19 cellular contexts compared by ENCODE assay signal in the genomic region with DNA sequence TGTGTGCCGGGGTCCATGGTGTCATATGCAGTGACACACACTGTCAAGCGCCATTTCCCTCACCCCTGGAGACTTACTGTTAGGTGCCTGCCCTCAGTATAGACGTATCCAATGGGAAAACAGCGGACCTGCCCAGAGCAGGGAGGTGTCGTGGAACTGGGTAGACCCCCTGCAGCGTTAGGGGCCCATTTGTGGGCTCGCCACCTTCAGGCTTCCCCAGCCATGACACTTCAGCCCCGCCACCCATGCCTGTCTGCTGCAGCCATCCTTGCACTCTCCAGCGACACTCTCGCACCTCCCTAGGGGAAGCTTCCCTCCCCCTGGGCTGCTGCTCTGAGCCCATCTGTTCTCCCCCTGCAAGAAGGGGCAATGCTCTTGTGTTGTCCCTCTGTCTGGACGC. TPM values are rescaled to one million over a fixed set of nuclear protein-coding genes. Genes with fewer than 3 reads are reported as not detected.
DNase-seq lines count a peak whose midpoint lies in the region; ATAC-seq and TF ChIP-seq lines count a peak whose summit lies in the region.
"Had no signal": no experiment of that assay in that cellular context is flagged by ENCODE, and none has a peak within 500 bp of the region (broad histone marks: within the 10 kb centered on the region; RNA-seq: fewer than 3 reads in every experiment).

No MANE protein-coding gene starts in this region.

- BruUV-seq in HCT116 (replicated peaks; lab: Mats Ljungman, UMichigan) = TSS peak; percentile 12

- TF ChIP-seq CTCF in DND-41 (IDR thresholded peaks at IDR 0.05; ENCODE audit: borderline replicate concordance, extremely low read depth, low read length, poor library complexity, severe bottlenecking) (peak; percentile 15), HCT116 (IDR thresholded peaks at IDR 0.05 in 2 of 3, conservative IDR thresholded peaks at IDR 0.05 in 1 of 3; ENCODE audit: borderline replicate concordance in 1 of 3, insufficient read depth in 1 of 3, low read depth in 2 of 3, low read length in 2 of 3) (no peak), endodermal cell (conservative IDR thresholded peaks at IDR 0.05) (no peak)

- H3K4me3 ChIP-seq in DND-41 (ENCODE audit: low read depth in 1 of 2, low read length in 2 of 2) = no peak overlapping the region
- no peak overlapping the region for H3K4me3 ChIP-seq in HCT116 (replicated peaks in 1 of 2; ENCODE audit: low read depth in 1 of 2, low read length in 2 of 2)
- no peak overlapping the region for H3K4me3 ChIP-seq in endodermal cell (ENCODE audit: low read length)
- H3K4me3 ChIP-seq in mesendoderm (ENCODE audit: low read length) = no peak overlapping the region
- H3K4me3 ChIP-seq: BLaER1 had no signal

- peaks cover 66% of the 10 kb centered on the region for H3K36me3 ChIP-seq in DND-41 (ENCODE audit: insufficient read depth, low read length)
- no peaks in the 10 kb centered on the region; a peak in 1 of 4 replicates for H3K36me3 ChIP-seq in HCT116 (ENCODE audit: control insufficient read depth in 1 of 2, insufficient read depth in 2 of 2, low read length in 2 of 2)
- peaks cover 17% of the 10 kb centered on the region for H3K36me3 ChIP-seq in endodermal cell (ENCODE audit: control insufficient read depth, insufficient read depth, low read length)
- peaks cover 2% of the 10 kb centered on the region for H3K36me3 ChIP-seq in mesendoderm (ENCODE audit: control insufficient read depth, insufficient read depth, low read length)

- H3K4ac ChIP-seq in mesendoderm (ENCODE audit: low read depth, low read length) = no peak overlapping the region

- no peaks in the 10 kb centered on the region for H3K9me3 Mint-ChIP-seq in endodermal cell
- H3K9me3 Mint-ChIP-seq: CD4-positive, CD25-positive, alpha-beta regulatory T cell had no signal

- no peak for TF ChIP-seq RAD21 in HCT116 (IDR thresholded peaks at IDR 0.05; ENCODE audit: low read depth)

- H2AFZ ChIP-seq in DND-41 (ENCODE audit: low read depth, low read length) = no peak overlapping the region
- H2AFZ ChIP-seq in HCT116 (ENCODE audit: low read depth, low read length, poor library complexity, severe bottlenecking) = no peak overlapping the region

- POLR2A ChIA-PET in HCT116 (lab: Charles Lee) = no interaction called here

- ATAC-seq in DND-41 (ENCODE audit: insufficient read depth, low read depth) = no peak
- peak; percentile 34; the same call in 1 of the 2 replicates for ATAC-seq in HCT116
- ATAC-seq in HG02759 (IDR thresholded peaks at IDR 0.05; ENCODE audit: unreplicated experiment) = no peak
- no peak for ATAC-seq in GM21717 (IDR thresholded peaks at IDR 0.05; ENCODE audit: unreplicated experiment)

- RAD21 ChIA-PET in HCT116 (lab: Charles Lee; ENCODE audit: low non-redundant PET in 1 of 2, low total read pairs in 2 of 2, uncharacterized antibody in 2 of 2, unreplicated experiment in 2 of 2) = no interaction called here

- H3K4me1 Mint-ChIP-seq in endodermal cell = peaks cover 10% of the 10 kb centered on the region

- H3K27me3 Mint-ChIP-seq in endodermal cell (ENCODE audit: insufficient read depth) = no peaks in the 10 kb centered on the region
- H3K27me3 Mint-ChIP-seq: CD4-positive, CD25-positive, alpha-beta regulatory T cell had no signal

- H3K4me2 ChIP-seq in DND-41 (ENCODE audit: insufficient read depth, low read length) = no peak overlapping the region
- H3K4me2 ChIP-seq in HCT116 (ENCODE audit: low read length) = no peak overlapping the region
- H3K4me2 ChIP-seq in mesendoderm (ENCODE audit: low read length) = no peak overlapping the region
- H3K4me2 ChIP-seq: BLaER1 had no signal

- no peak overlapping the region for H2BK15ac ChIP-seq in mesendoderm (replicated peaks; ENCODE audit: low read depth)

- H4K5ac ChIP-seq in mesendoderm (ENCODE audit: low read length) = no peak overlapping the region

- no peaks in the 10 kb centered on the region for H3K9me2 ChIP-seq in HCT116 (ENCODE audit: insufficient read depth)

- H2AK5ac ChIP-seq in mesendoderm (ENCODE audit: low read length) = no peak overlapping the region

- peak overlapping the region; percentile 78 for H3K27ac Mint-ChIP-seq in endodermal cell
- H3K27ac Mint-ChIP-seq: CD4-positive, CD25-positive, alpha-beta regulatory T cell had no signal

- H3K79me1 ChIP-seq in mesendoderm (ENCODE audit: low read length) = peaks cover 2% of the 10 kb centered on the region

- no peak overlapping the region for H2BK5ac ChIP-seq in mesendoderm (ENCODE audit: low read length)

- WGBS in endodermal cell (ENCODE audit: insufficient coverage in 1 of 2, insufficient read length in 1 of 2), 2 experiments = 91 to 96% methylated on average over 8 to 11 of the region's 11 CpGs
- no CpG with 5 or more reads among the region's 11 CpGs for WGBS in mesendoderm (ENCODE audit: extremely low coverage, insufficient coverage, low lambda C conversion rate)

- H4K20me1 ChIP-seq in DND-41 (ENCODE audit: insufficient read depth, low read length) (peaks cover 70% of the 10 kb centered on the region), HCT116 (ENCODE audit: insufficient read depth) (0 out of 2 replicates have a peak, but pooled peaks cover 4% of the 10 kb centered on the region)

- intact Hi-C loops in HCT116 (cut with micrococcal nuclease) = no loop called here

- H3K79me2 ChIP-seq in DND-41 (ENCODE audit: insufficient read depth, low read length) (peaks cover 16% of the 10 kb centered on the region), HCT116 (ENCODE audit: insufficient read depth, low read length) (peaks cover 23% of the 10 kb centered on the region; the same call in 1 of the 2 replicates), mesendoderm (ENCODE audit: control insufficient read depth, insufficient read depth, low read length) (no peaks in the 10 kb centered on the region)

- CTCF ChIA-PET in HCT116 (lab: Charles Lee) = no interaction called here

- H3K9me3 ChIP-seq in DND-41 (ENCODE audit: insufficient read depth, low read length, severe bottlenecking) (no peaks in the 10 kb centered on the region), HCT116 (ENCODE audit: control insufficient read depth in 1 of 2, insufficient read depth in 1 of 2, low read depth in 1 of 2, low read length in 2 of 2) (no peaks in the 10 kb centered on the region), endodermal cell (ENCODE audit: control insufficient read depth, low read length) (no peaks in the 10 kb centered on the region)
- H3K9me3 ChIP-seq: BLaER1 had no signal

- H3K56ac ChIP-seq in mesendoderm (ENCODE audit: low read length) = no peak overlapping the region

- H3K4me3 Mint-ChIP-seq in endodermal cell = no peak overlapping the region
- H3K4me3 Mint-ChIP-seq: CD4-positive, CD25-positive, alpha-beta regulatory T cell had no signal

- H3K27ac ChIP-seq in DND-41 (ENCODE audit: low read length) (no peak overlapping the region), HCT116 (ENCODE audit: low read depth, low read length) (no peak overlapping the region), endodermal cell (ENCODE audit: low read depth, low read length) (no peak overlapping the region), mesendoderm (ENCODE audit: low read depth, low read length) (no peak overlapping the region)
- H3K27ac ChIP-seq: BLaER1 had no signal

- no peaks in the 10 kb centered on the region for H3K27me3 ChIP-seq in DND-41 (ENCODE audit: insufficient read depth, low read length, poor library complexity)
- H3K27me3 ChIP-seq in HCT116 (ENCODE audit: insufficient read depth, low read length) = no peaks in the 10 kb centered on the region
- H3K27me3 ChIP-seq in endodermal cell (ENCODE audit: control insufficient read depth, insufficient read depth, low read length, poor library complexity, severe bottlenecking) = no peaks in the 10 kb centered on the region
- no peaks in the 10 kb centered on the region for H3K27me3 ChIP-seq in mesendoderm (ENCODE audit: insufficient read depth, low read length, poor library complexity)
- H3K27me3 ChIP-seq: BLaER1 had no signal

- H3K18ac ChIP-seq in mesendoderm (ENCODE audit: low read length) = no peak overlapping the region

- DNase-seq in DND-41 (no peak), HCT116 (ENCODE audit: low read depth, low spot score) (no peak), endodermal cell (peak; percentile 61), mesendoderm (peak; percentile 18)
- DNase-seq in stimulated activated CD4-positive, alpha-beta T cell treated with anti-CD3 and anti-CD28 coated beads, Interleukin-15, amount 100 ng/mL, for 24 hours = no peak
- DNase-seq: CD4-positive, CD25-positive, alpha-beta regulatory T cell; DMS79; GF-D8; NCI-H1048; NCI-H1417; NCI-H1694; NCI-H2029 treated with DMSO at 0.1 percent for 48 hours; NCI-H446 treated with DMSO at 0.1 percent for 48 hours; NCI-H526; Right ventricle myocardium superior; RPMI8226 had no signal

- H3K23ac ChIP-seq in mesendoderm (ENCODE audit: low read length) = no peak overlapping the region

- H4K8ac ChIP-seq in mesendoderm (ENCODE audit: low read depth, low read length) = no peak overlapping the region

- TF ChIP-seq POLR2A in HCT116 (IDR thresholded peaks at IDR 0.05; ENCODE audit: borderline replicate concordance, extremely low read depth, insufficient read depth, insufficient read length) = no peak

- H3K4me1 ChIP-seq in DND-41 (ENCODE audit: insufficient read depth, low read length) = no peaks in the 10 kb centered on the region
- H3K4me1 ChIP-seq in HCT116 (ENCODE audit: control insufficient read depth in 1 of 2, insufficient read depth in 2 of 2, low read length in 2 of 2) = no peaks in the 10 kb centered on the region
- H3K4me1 ChIP-seq in endodermal cell (ENCODE audit: control insufficient read depth, insufficient read depth, low read length) = peaks cover 7% of the 10 kb centered on the region
- no peaks in the 10 kb centered on the region for H3K4me1 ChIP-seq in mesendoderm (ENCODE audit: control insufficient read depth, low read depth, low read length)
- H3K4me1 ChIP-seq: BLaER1 had no signal

- no peak overlapping the region for H2BK120ac ChIP-seq in mesendoderm (ENCODE audit: low read depth, low read length)

- no peak overlapping the region for H3K9ac ChIP-seq in DND-41 (ENCODE audit: low read depth, low read length)
- no peak overlapping the region for H3K9ac ChIP-seq in HCT116 (ENCODE audit: low read length)
- H3K9ac ChIP-seq in endodermal cell (ENCODE audit: extremely low read depth, low read length, poor library complexity, severe bottlenecking) = no peak overlapping the region
- H3K9ac ChIP-seq in mesendoderm (ENCODE audit: low read length) = no peak overlapping the region
- H3K9ac ChIP-seq: BLaER1 had no signal

- H3K36me3 Mint-ChIP-seq in endodermal cell (ENCODE audit: low read depth) = peaks cover 14% of the 10 kb centered on the region

TF ChIP-seq in HCT116, 20 proteins besides CTCF, POLR2A, EP300 and RAD21 (continues in another document):
- TF ChIP-seq EGR1 (IDR thresholded peaks at IDR 0.05; ENCODE audit: low read depth) (no peak), SP1 (IDR thresholded peaks at IDR 0.05; ENCODE audit: low read depth) (no peak), CEBPB (IDR thresholded peaks at IDR 0.05; ENCODE audit: low read depth) (no peak), ELF1 (IDR thresholded peaks at IDR 0.05; ENCODE audit: borderline replicate concordance, low read depth) (no peak), EZH2 (IDR thresholded peaks at IDR 0.05) (no peak)

RNA-seq across cellular contexts. Expression of a gene that starts 43.2 kb away (rescaled TPM):
- total RNA-seq in HCT116 (2021; ENCODE audit: unreplicated experiment) (32.8 TPM), endodermal cell (10 to 100 TPM; 44.0 to 46.3 TPM)
- 18.2 and 19.4 TPM in 2 replicates for polyA plus RNA-seq in HCT116 (2012)
- polyA plus RNA-seq in endodermal cell (2013, experiment 1 of 2) = 17.3 TPM
- polyA plus RNA-seq in endodermal cell (2013, experiment 2 of 2) = 16.2 TPM
- polyA plus RNA-seq in mesendoderm (2013, experiment 1 of 2) = 25.0 TPM
- polyA plus RNA-seq in mesendoderm (2013, experiment 2 of 2) = 24.3 TPM

Comparison
In these comparisons a context has a peak if more than half of its experiments do, and no peak if none do; other contexts are left out.
1. DNase-seq: peak in endodermal cell (single experiment) and mesendoderm (single experiment); none in DND-41 (single experiment), HCT116 (single experiment) and stimulated activated CD4-positive, alpha-beta T cell treated with anti-CD3 and anti-CD28 coated beads, Interleukin-15, amount 100 ng/mL, for 24 hours (single experiment).